In the genomic region with DNA sequence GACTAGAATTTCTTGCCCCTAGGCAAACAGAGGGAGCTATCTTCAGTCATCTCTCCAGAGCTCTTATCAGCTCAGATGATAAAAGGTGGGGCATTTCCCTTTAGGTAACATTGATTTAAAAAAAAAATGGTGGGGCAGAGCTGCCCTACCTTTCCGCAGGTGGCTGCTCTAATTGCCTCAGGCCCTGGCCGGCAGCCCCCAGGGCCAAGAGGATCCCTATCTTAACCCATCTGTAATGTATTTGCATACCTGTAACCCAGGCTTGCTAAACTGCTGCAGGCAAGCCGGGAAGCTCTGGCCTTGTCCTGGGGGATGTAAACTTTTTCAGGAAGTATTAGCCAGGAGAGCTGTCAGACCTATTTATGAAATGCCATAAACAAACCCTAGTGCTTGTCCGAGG, we compare ENCODE assay signal across 1 cellular context.
TF ChIP-seq lines count a peak whose summit lies in the region.

No MANE protein-coding gene starts in this region.

TF ChIP-seq in SK-N-SH treated with all-trans-retinoic acid at 6 μM for 48 hours, 23 proteins besides CTCF, POLR2A, EP300 and RAD21 (continued from another document):
- TF ChIP-seq, protein P1, sequence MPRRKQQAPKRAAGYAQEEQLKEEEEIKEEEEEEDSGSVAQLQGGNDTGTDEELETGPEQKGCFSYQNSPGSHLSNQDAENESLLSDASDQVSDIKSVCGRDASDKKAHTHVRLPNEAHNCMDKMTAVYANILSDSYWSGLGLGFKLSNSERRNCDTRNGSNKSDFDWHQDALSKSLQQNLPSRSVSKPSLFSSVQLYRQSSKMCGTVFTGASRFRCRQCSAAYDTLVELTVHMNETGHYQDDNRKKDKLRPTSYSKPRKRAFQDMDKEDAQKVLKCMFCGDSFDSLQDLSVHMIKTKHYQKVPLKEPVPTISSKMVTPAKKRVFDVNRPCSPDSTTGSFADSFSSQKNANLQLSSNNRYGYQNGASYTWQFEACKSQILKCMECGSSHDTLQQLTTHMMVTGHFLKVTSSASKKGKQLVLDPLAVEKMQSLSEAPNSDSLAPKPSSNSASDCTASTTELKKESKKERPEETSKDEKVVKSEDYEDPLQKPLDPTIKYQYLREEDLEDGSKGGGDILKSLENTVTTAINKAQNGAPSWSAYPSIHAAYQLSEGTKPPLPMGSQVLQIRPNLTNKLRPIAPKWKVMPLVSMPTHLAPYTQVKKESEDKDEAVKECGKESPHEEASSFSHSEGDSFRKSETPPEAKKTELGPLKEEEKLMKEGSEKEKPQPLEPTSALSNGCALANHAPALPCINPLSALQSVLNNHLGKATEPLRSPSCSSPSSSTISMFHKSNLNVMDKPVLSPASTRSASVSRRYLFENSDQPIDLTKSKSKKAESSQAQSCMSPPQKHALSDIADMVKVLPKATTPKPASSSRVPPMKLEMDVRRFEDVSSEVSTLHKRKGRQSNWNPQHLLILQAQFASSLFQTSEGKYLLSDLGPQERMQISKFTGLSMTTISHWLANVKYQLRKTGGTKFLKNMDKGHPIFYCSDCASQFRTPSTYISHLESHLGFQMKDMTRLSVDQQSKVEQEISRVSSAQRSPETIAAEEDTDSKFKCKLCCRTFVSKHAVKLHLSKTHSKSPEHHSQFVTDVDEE (CRISPR knock-in tag; IDR thresholded peaks at IDR 0.05), result no peak
- no peak for TF ChIP-seq ZNF565 (CRISPR knock-in tag; conservative IDR thresholded peaks at IDR 0.05; ENCODE audit: low read depth)
- TF ChIP-seq GLIS3 (CRISPR knock-in tag; IDR thresholded peaks at IDR 0.05), result no peak
- TF ChIP-seq, protein P2, sequence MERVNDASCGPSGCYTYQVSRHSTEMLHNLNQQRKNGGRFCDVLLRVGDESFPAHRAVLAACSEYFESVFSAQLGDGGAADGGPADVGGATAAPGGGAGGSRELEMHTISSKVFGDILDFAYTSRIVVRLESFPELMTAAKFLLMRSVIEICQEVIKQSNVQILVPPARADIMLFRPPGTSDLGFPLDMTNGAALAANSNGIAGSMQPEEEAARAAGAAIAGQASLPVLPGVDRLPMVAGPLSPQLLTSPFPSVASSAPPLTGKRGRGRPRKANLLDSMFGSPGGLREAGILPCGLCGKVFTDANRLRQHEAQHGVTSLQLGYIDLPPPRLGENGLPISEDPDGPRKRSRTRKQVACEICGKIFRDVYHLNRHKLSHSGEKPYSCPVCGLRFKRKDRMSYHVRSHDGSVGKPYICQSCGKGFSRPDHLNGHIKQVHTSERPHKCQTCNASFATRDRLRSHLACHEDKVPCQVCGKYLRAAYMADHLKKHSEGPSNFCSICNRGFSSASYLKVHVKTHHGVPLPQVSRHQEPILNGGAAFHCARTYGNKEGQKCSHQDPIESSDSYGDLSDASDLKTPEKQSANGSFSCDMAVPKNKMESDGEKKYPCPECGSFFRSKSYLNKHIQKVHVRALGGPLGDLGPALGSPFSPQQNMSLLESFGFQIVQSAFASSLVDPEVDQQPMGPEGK (CRISPR knock-in tag; IDR thresholded peaks at IDR 0.05; ENCODE audit: borderline replicate concordance), result no peak
- no peak for TF ChIP-seq TOX (CRISPR knock-in tag; IDR thresholded peaks at IDR 0.05; ENCODE audit: borderline replicate concordance)
